9 cellular contexts compared by ENCODE assay signal in the genomic region with DNA sequence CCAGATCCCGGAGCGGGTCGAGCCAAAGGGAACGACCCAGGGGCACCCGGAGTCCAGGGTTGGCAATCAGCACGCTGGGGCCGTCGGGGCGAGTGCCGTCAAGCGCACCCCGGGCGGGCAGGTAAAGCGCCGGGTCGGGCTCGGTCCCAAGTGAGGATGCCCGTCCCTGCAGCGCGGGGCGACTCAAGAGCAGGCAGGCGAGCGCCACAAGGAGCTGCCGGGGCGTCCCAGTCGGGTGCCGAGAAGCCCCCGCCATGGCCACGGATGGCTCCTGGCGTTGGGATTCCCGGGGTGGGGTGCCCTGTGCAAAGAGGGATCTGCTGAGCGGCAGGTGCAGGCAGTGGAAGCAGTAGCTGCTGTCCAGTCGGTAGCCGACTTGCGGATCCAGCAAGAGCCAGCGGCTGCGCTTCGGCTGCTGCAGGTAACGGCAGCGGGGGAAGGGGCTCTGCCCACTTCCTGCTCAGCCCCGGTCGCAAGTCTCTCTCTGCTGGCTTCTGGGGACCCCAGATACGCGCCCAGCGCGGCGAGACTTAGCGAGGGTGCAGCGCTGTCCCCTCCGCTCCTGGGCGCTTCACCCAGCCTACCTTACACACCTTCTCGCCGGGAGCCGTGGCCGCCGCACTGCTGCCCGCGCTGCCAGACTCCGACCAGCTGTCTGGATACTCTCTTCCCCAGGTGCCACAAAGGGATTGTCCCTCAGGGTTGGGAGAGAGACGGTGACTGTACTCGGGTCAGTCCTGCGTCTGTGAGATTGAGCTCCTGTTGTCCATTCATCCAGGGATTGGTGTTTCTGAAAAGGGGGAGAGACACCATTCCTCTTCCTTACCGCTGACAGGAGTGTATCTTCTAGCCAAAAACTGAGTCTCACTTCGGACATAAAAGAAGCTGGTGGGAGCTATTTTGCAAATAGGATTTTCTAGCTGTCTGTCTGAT. TPM values are rescaled to one million over a fixed set of nuclear protein-coding genes. Genes with fewer than 3 reads are reported as not detected.
DNase-seq lines count a peak whose midpoint lies in the region; ATAC-seq and TF ChIP-seq lines count a peak whose summit lies in the region.
"Had no signal": no experiment of that assay in that cellular context is flagged by ENCODE, and none has a peak within 500 bp of the region (broad histone marks: within the 10 kb centered on the region; RNA-seq: fewer than 3 reads in every experiment).

A gene (minus strand): TSS at position 256 of the 933 bp plus-strand sequence. CDS start 0 bp downstream, at position 256.

- H3K9ac ChIP-seq in duodenal mucosa (ENCODE audit: low read depth in 1 of 2, low read length in 2 of 2): no peak within 1 kb of the TSS

- H3K27me3 ChIP-seq in duodenal mucosa (ENCODE audit: control insufficient read depth in 1 of 2, insufficient read depth in 2 of 2, low read length in 2 of 2): peaks cover 28 to 30% of the 10 kb centered on the region in 2 donors

- peak within 1 kb of the TSS; percentile 36 to 40 for H3K4me3 ChIP-seq in duodenal mucosa (ENCODE audit: low read depth in 1 of 2, low read length in 2 of 2)

- H3K4me1 ChIP-seq in duodenal mucosa (ENCODE audit: control insufficient read depth in 1 of 2, insufficient read depth in 2 of 2, low read length in 2 of 2): no peaks in the 10 kb centered on the region

- no peaks in the 10 kb centered on the region for H3K4me1 Mint-ChIP-seq in natural killer cell

- ATAC-seq in natural killer cell (no peak), HG02623 (IDR thresholded peaks at IDR 0.05; ENCODE audit: unreplicated experiment) (no peak), GM19455 (IDR thresholded peaks at IDR 0.05; ENCODE audit: unreplicated experiment) (no peak)

- no peaks in the 10 kb centered on the region for H3K9me3 ChIP-seq in duodenal mucosa (ENCODE audit: control insufficient read depth in 1 of 2, low read length in 2 of 2)
- H3K9me3 ChIP-seq: adrenal gland had no signal

- intact Hi-C loops in natural killer cell (cut with micrococcal nuclease): no loop called here

- DNase-seq in D341Med (ENCODE audit: low spot score) (peak; percentile 66), KBM-7 (peak; percentile 28), natural killer cell (no peak), NCI-H2227 treated with DMSO at 0.1 percent for 48 hours (lab: John Stamatoyannopoulos, UW) (no peak), DMS 273 (lab: John Stamatoyannopoulos, UW; ENCODE audit: unreplicated experiment) (no peak)

- no peak within 1 kb of the TSS for H3K27ac ChIP-seq in duodenal mucosa (ENCODE audit: low read depth, low read length)
- H3K27ac ChIP-seq: adrenal gland had no signal

- H3K36me3 Mint-ChIP-seq in natural killer cell: no peaks in the 10 kb centered on the region

- no peak within 1 kb of the TSS for H3K27ac Mint-ChIP-seq in natural killer cell

- peaks cover 20 to 41% of the 10 kb centered on the region in 2 donors for H3K27me3 Mint-ChIP-seq in natural killer cell (ENCODE audit: low read depth in 2 of 2)

- TF ChIP-seq CTCF in natural killer cell (IDR thresholded peaks at IDR 0.05): no peak

- H3K36me3 ChIP-seq in duodenal mucosa (ENCODE audit: control insufficient read depth in 1 of 2, insufficient read depth in 2 of 2, low read length in 2 of 2): no peaks in the 10 kb centered on the region
- H3K36me3 ChIP-seq: adrenal gland had no signal

- H3K4me3 Mint-ChIP-seq in natural killer cell: peak within 1 kb of the TSS; percentile 53

- in situ Hi-C loops in KBM-7 (cut with MboI; ENCODE audit: low pct_unique_long_range_greater_than_20kb, low sequenced_read_pairs): no loop called here

- no peaks in the 10 kb centered on the region for H3K9me3 Mint-ChIP-seq in natural killer cell

RNA-seq across cellular contexts. Expression of the gene that starts here (rescaled TPM):
- under 1 TPM in 1 of 3 donors, not detected in 2; 0.07 TPM for total RNA-seq in natural killer cell

Comparison
In these comparisons a context has a peak if more than half of its experiments do, and no peak if none do; other contexts are left out.
1. DNase-seq: peak in D341Med (single experiment) and KBM-7 (single experiment); none in natural killer cell (single experiment), NCI-H2227 treated with DMSO at 0.1 percent for 48 hours (single experiment) and DMS 273 (single experiment).